Comparison of ENCODE assay signal across 18 cellular contexts in the genomic region with DNA sequence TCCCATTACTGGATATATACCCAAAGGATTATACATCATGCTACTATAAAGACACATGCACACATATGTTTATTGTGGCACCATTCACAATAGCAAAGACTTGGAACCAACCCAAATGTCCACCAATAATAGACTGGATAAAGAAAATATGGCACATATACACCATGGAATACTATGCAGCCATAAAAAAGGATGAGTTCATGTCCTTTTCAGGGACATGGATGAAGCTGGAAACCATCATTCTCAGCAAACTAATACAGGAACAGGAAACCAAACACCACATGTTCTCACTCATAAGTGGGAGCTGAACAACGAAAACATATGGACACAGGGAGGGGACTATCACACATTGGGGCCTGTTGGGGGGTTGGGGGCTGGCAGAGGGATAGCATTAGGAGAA. TPM values are rescaled to one million over a fixed set of nuclear protein-coding genes. Genes with fewer than 3 reads are reported as not detected.
"Had no signal": no experiment of that assay in that cellular context is flagged by ENCODE, and none has a peak within 500 bp of the region (broad histone marks: within the 10 kb centered on the region; RNA-seq: fewer than 3 reads in every experiment).

No MANE protein-coding gene starts in this region.

RNA-seq across cellular contexts. Expression of a gene that starts 3.2 kb away (rescaled TPM):
- total RNA-seq: activated naive CD4-positive, alpha-beta T cell treated with anti-CD3 and anti-CD28 coated beads for 36 hours; activated naive CD4-positive, alpha-beta T cell treated with anti-CD3 and anti-CD28 coated beads, Interleukin-2, amount 50 U/mL, for 72 hours; activated naive CD8-positive, alpha-beta T cell treated with anti-CD3 and anti-CD28 coated beads for 36 hours; activated naive CD8-positive, alpha-beta T cell treated with anti-CD3 and anti-CD28 coated beads, Interleukin-2, amount 10 ng/mL, durations not matched to agents 7 days and 5 days; activated T-cell treated with anti-CD3 and anti-CD28 coated beads, Interleukin-2, amount 50 U/mL, for 72 hours; activated T-helper 1 cell treated with anti-CD3 and anti-CD28 coated beads, Interleukin-12 subunit alpha, Interleukin-12 subunit beta, Interleukin-2, Interleukin-4 antibody, amounts not matched to agents 30 ng/mL and 10 ng/mL and 1 ng/mL, durations not matched to agents 14 hours and 24 hours and 36 hours; activated T-helper 17 cell treated with anti-CD3 and anti-CD28 coated beads, Interleukin-2, amount 50 U/mL, for 72 hours; activated T-helper 2 cell treated with anti-CD3 and anti-CD28 coated beads, Interferon-gamma antibody, Interleukin-2, Interleukin-4, amounts not matched to agents 10 μg/mL and 5 μg/mL and 100 μg/mL, durations not matched to agents 14 hours and 24 hours and 36 hours; cardiac muscle cell had no signal

RNA-seq across cellular contexts. Expression of a gene that starts 27.7 kb away (rescaled TPM):
- total RNA-seq: activated naive CD4-positive, alpha-beta T cell treated with anti-CD3 and anti-CD28 coated beads for 36 hours; activated naive CD4-positive, alpha-beta T cell treated with anti-CD3 and anti-CD28 coated beads, Interleukin-2, amount 50 U/mL, for 72 hours; activated naive CD8-positive, alpha-beta T cell treated with anti-CD3 and anti-CD28 coated beads for 36 hours; activated naive CD8-positive, alpha-beta T cell treated with anti-CD3 and anti-CD28 coated beads, Interleukin-2, amount 10 ng/mL, durations not matched to agents 7 days and 5 days; activated T-cell treated with anti-CD3 and anti-CD28 coated beads, Interleukin-2, amount 50 U/mL, for 72 hours; activated T-helper 1 cell treated with anti-CD3 and anti-CD28 coated beads, Interleukin-12 subunit alpha, Interleukin-12 subunit beta, Interleukin-2, Interleukin-4 antibody, amounts not matched to agents 30 ng/mL and 10 ng/mL and 1 ng/mL, durations not matched to agents 14 hours and 24 hours and 36 hours; activated T-helper 17 cell treated with anti-CD3 and anti-CD28 coated beads, Interleukin-2, amount 50 U/mL, for 72 hours; activated T-helper 2 cell treated with anti-CD3 and anti-CD28 coated beads, Interferon-gamma antibody, Interleukin-2, Interleukin-4, amounts not matched to agents 10 μg/mL and 5 μg/mL and 100 μg/mL, durations not matched to agents 14 hours and 24 hours and 36 hours; bronchial epithelial cell; cardiac muscle cell had no signal
- polyA plus RNA-seq: cardiac muscle cell had no signal

RNA-seq across cellular contexts. Expression of a gene that starts 47.7 kb away (rescaled TPM):
- total RNA-seq: activated naive CD4-positive, alpha-beta T cell treated with anti-CD3 and anti-CD28 coated beads for 36 hours; activated naive CD4-positive, alpha-beta T cell treated with anti-CD3 and anti-CD28 coated beads, Interleukin-2, amount 50 U/mL, for 72 hours; activated naive CD8-positive, alpha-beta T cell treated with anti-CD3 and anti-CD28 coated beads for 36 hours; activated naive CD8-positive, alpha-beta T cell treated with anti-CD3 and anti-CD28 coated beads, Interleukin-2, amount 10 ng/mL, durations not matched to agents 7 days and 5 days; activated T-cell treated with anti-CD3 and anti-CD28 coated beads, Interleukin-2, amount 50 U/mL, for 4 hours; activated T-cell treated with anti-CD3 and anti-CD28 coated beads, Interleukin-2, amount 50 U/mL, for 72 hours; activated T-helper 1 cell treated with anti-CD3 and anti-CD28 coated beads, Interleukin-12 subunit alpha, Interleukin-12 subunit beta, Interleukin-2, Interleukin-4 antibody, amounts not matched to agents 30 ng/mL and 10 ng/mL and 1 ng/mL, durations not matched to agents 14 hours and 24 hours and 36 hours; activated T-helper 17 cell treated with anti-CD3 and anti-CD28 coated beads, Interleukin-2, amount 50 U/mL, for 72 hours; activated T-helper 2 cell treated with anti-CD3 and anti-CD28 coated beads, Interferon-gamma antibody, Interleukin-2, Interleukin-4, amounts not matched to agents 10 μg/mL and 5 μg/mL and 100 μg/mL, durations not matched to agents 14 hours and 24 hours and 36 hours; aorta; ascending aorta; astrocyte; breast epithelium; bronchial epithelial cell; cardiac muscle cell; cardiac septum; cerebellum had no signal
- polyA plus RNA-seq: adrenal gland, aorta, cardiac muscle cell had no signal
